18 cellular contexts compared by ENCODE assay signal in the genomic region with DNA sequence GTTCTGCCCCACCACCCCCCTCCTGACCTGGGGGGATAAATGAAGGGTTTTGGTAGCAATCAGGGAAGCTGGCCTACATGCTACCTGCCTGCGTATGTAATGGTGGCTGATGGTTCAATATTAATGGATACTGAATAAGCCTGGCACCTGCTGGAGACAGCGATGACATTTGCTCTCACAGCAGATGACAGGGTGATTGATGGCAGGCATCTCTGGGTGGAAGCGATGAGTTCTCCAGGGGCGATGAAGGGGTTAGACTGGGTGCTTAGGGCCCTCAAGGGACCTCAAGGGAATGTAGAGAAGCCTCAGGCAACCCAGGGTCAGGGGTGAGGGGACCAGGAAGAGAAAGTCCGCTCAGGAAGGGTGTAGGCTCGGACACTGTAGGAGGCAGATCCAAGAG.
A peak's percentile ranks its signal among the peaks of the same experiment; 100 is the strongest.
DNase-seq lines count a peak whose midpoint lies in the region; ATAC-seq and TF ChIP-seq lines count a peak whose summit lies in the region.
"Had no signal": no experiment of that assay in that cellular context is flagged by ENCODE, and none has a peak within 500 bp of the region (broad histone marks: within the 10 kb centered on the region; RNA-seq: fewer than 3 reads in every experiment).

No MANE protein-coding gene starts in this region.

- H3K9me3 Mint-ChIP-seq in stimulated activated naive CD8-positive, alpha-beta T cell treated with anti-CD3 and anti-CD28 coated beads, Interleukin-15, Interleukin-2, amounts not matched to agents 100 ng/mL and 50 ng/mL, for 24 hours = no peaks in the 10 kb centered on the region
- no peaks in the 10 kb centered on the region for H3K9me3 Mint-ChIP-seq in stimulated activated naive CD8-positive, alpha-beta T cell treated with anti-CD3 and anti-CD28 coated beads, Interleukin-15, amount 100 ng/mL, for 72 hours
- no peaks in the 10 kb centered on the region for H3K9me3 Mint-ChIP-seq in activated T-helper 17 cell treated with anti-CD3 and anti-CD28 coated beads, Interleukin-2, amount 50 U/mL, for 72 hours
- peaks cover 3% of the 10 kb centered on the region for H3K9me3 Mint-ChIP-seq in nephron
- no peaks in the 10 kb centered on the region for H3K9me3 Mint-ChIP-seq in HFFc6
- H3K9me3 Mint-ChIP-seq: H9, IgD-negative memory B cell had no signal

- peaks cover 38% of the 10 kb centered on the region for H3K4me1 Mint-ChIP-seq in stimulated activated naive CD8-positive, alpha-beta T cell treated with anti-CD3 and anti-CD28 coated beads, Interleukin-15, Interleukin-2, amounts not matched to agents 100 ng/mL and 50 ng/mL, for 24 hours (ENCODE audit: low read depth)
- H3K4me1 Mint-ChIP-seq in stimulated activated naive CD8-positive, alpha-beta T cell treated with anti-CD3 and anti-CD28 coated beads, Interleukin-15, amount 100 ng/mL, for 72 hours = peaks cover 40% of the 10 kb centered on the region
- H3K4me1 Mint-ChIP-seq in activated T-helper 17 cell treated with anti-CD3 and anti-CD28 coated beads, Interleukin-2, amount 50 U/mL, for 72 hours = peaks cover 25% of the 10 kb centered on the region
- H3K4me1 Mint-ChIP-seq in nephron = peaks cover 46% of the 10 kb centered on the region
- no peaks in the 10 kb centered on the region for H3K4me1 Mint-ChIP-seq in HFFc6 (ENCODE audit: low read depth)

- in situ Hi-C loops in GM13976 (cut with MboI; ENCODE audit: low sequenced_read_pairs, unreplicated experiment) = no loop called here

- no peaks in the 10 kb centered on the region for H3K36me3 Mint-ChIP-seq in stimulated activated naive CD8-positive, alpha-beta T cell treated with anti-CD3 and anti-CD28 coated beads, Interleukin-15, Interleukin-2, amounts not matched to agents 100 ng/mL and 50 ng/mL, for 24 hours (ENCODE audit: low read depth)
- no peaks in the 10 kb centered on the region for H3K36me3 Mint-ChIP-seq in activated T-helper 17 cell treated with anti-CD3 and anti-CD28 coated beads, Interleukin-2, amount 50 U/mL, for 72 hours (ENCODE audit: low read depth)
- H3K36me3 Mint-ChIP-seq in nephron (ENCODE audit: low read depth) (no peaks in the 10 kb centered on the region), HFFc6 (ENCODE audit: low read depth) (no peaks in the 10 kb centered on the region)

- TF ChIP-seq CTCF in nephron (IDR thresholded peaks at IDR 0.05; ENCODE audit: unreplicated experiment in 3 of 3) = no peak
- TF ChIP-seq CTCF in GM13976 (IDR thresholded peaks at IDR 0.05; ENCODE audit: borderline replicate concordance, control extremely low read depth, extremely low read depth, insufficient read depth, missing control alignments) = no peak
- TF ChIP-seq CTCF in HFFc6 (IDR thresholded peaks at IDR 0.05) = no peak

- no peaks in the 10 kb centered on the region for H3K27me3 Mint-ChIP-seq in stimulated activated naive CD8-positive, alpha-beta T cell treated with anti-CD3 and anti-CD28 coated beads, Interleukin-15, Interleukin-2, amounts not matched to agents 100 ng/mL and 50 ng/mL, for 24 hours
- no peaks in the 10 kb centered on the region for H3K27me3 Mint-ChIP-seq in stimulated activated naive CD8-positive, alpha-beta T cell treated with anti-CD3 and anti-CD28 coated beads, Interleukin-15, amount 100 ng/mL, for 72 hours
- H3K27me3 Mint-ChIP-seq in activated T-helper 17 cell treated with anti-CD3 and anti-CD28 coated beads, Interleukin-2, amount 50 U/mL, for 72 hours = no peaks in the 10 kb centered on the region
- H3K27me3 Mint-ChIP-seq in nephron (ENCODE audit: low read depth) = peaks cover 28% of the 10 kb centered on the region
- H3K27me3 Mint-ChIP-seq in HFFc6 (ENCODE audit: insufficient read depth) = peaks cover 57% of the 10 kb centered on the region

- no peak for DNase-seq in stimulated activated naive CD8-positive, alpha-beta T cell treated with anti-CD3 and anti-CD28 coated beads, Interleukin-15, amount 100 ng/mL, for 72 hours
- DNase-seq in GM13976 (ENCODE audit: low spot score) = no peak
- DNase-seq in HFFc6 = no peak
- DNase-seq: Caco-2, DMS 273 treated with DMSO at 0.1 percent for 48 hours, DMS79 treated with DMSO at 0.1 percent for 48 hours, H9, Karpas-422, NCI-H1694 treated with DMSO at 0.1 percent for 48 hours, NCI-H446, NCI-H748 treated with DMSO at 0.1 percent for 48 hours, SHP77 treated with DMSO at 0.1 percent for 48 hours, SW 1271 had no signal

- H3K27ac Mint-ChIP-seq in stimulated activated naive CD8-positive, alpha-beta T cell treated with anti-CD3 and anti-CD28 coated beads, Interleukin-15, Interleukin-2, amounts not matched to agents 100 ng/mL and 50 ng/mL, for 24 hours = peak overlapping the region; percentile 17
- peak overlapping the region in 1 of 2 donors; percentile 20 for H3K27ac Mint-ChIP-seq in stimulated activated naive CD8-positive, alpha-beta T cell treated with anti-CD3 and anti-CD28 coated beads, Interleukin-15, amount 100 ng/mL, for 72 hours
- peak overlapping the region; percentile 47 for H3K27ac Mint-ChIP-seq in activated T-helper 17 cell treated with anti-CD3 and anti-CD28 coated beads, Interleukin-2, amount 50 U/mL, for 72 hours
- H3K27ac Mint-ChIP-seq in nephron (peak overlapping the region; percentile 10 to 84 (median 75)), HFFc6 (no peak overlapping the region)

- ATAC-seq in stimulated activated naive CD8-positive, alpha-beta T cell treated with anti-CD3 and anti-CD28 coated beads, Interleukin-15, amount 100 ng/mL, for 72 hours = no peak
- no peak for ATAC-seq in activated T-helper 17 cell treated with anti-CD3 and anti-CD28 coated beads, Interleukin-2, amount 50 U/mL, for 72 hours (replicated peaks)
- no peak for ATAC-seq in HG02571 (IDR thresholded peaks at IDR 0.05; ENCODE audit: unreplicated experiment)

- H3K4me3 Mint-ChIP-seq in stimulated activated naive CD8-positive, alpha-beta T cell treated with anti-CD3 and anti-CD28 coated beads, Interleukin-15, Interleukin-2, amounts not matched to agents 100 ng/mL and 50 ng/mL, for 24 hours = no peak overlapping the region
- no peak overlapping the region for H3K4me3 Mint-ChIP-seq in stimulated activated naive CD8-positive, alpha-beta T cell treated with anti-CD3 and anti-CD28 coated beads, Interleukin-15, amount 100 ng/mL, for 72 hours
- no peak overlapping the region for H3K4me3 Mint-ChIP-seq in activated T-helper 17 cell treated with anti-CD3 and anti-CD28 coated beads, Interleukin-2, amount 50 U/mL, for 72 hours
- no peak overlapping the region for H3K4me3 Mint-ChIP-seq in nephron
- H3K4me3 Mint-ChIP-seq in HFFc6 = no peak overlapping the region
- H3K4me3 Mint-ChIP-seq: H9 had no signal
